Comparison of ENCODE assay signal across 8 cellular contexts in the genomic region with DNA sequence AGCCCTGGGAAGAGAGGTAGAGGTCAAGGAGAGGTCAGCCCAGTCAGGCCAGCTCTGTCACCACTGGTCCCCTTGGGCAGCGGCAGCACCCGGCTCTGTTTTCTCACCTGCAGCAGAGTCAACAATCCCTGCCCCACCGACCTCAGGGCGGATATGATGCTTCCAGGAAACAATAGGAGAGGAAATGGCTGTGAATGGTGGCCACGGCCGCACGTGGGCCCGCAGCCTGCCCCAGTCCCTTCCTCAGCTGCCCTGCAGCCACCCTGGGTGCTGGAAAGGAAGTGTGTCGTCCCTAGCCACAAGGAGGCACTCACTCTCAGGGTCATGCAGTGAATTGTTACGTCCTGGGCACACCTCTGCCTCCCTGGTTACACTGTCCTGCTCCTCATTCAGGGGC.
DNase-seq lines count a peak whose midpoint lies in the region; ATAC-seq and TF ChIP-seq lines count a peak whose summit lies in the region.

No MANE protein-coding gene starts in this region.

- peak; percentile 55 for DNase-seq in CD1c-positive myeloid dendritic cell (ENCODE audit: extremely low spot score)
- DNase-seq in activated CD4-positive, alpha-beta memory T cell treated with anti-CD3 and anti-CD28 coated beads, Interleukin-2, amount 10 ng/mL, durations not matched to agents 7 days and 5 days, result peak; percentile 79
- DNase-seq in iPS-NIHi11 (ENCODE audit: low spot score), result peak; percentile 36
- DNase-seq in G401 (ENCODE audit: low spot score), result no peak
- DNase-seq in NCI-H524 treated with DMSO at 0.1 percent for 48 hours (lab: John Stamatoyannopoulos, UW), result no peak
- no peak for DNase-seq in uterus
- no peak for DNase-seq in NCI-H2029 treated with DMSO at 0.1 percent for 48 hours (lab: John Stamatoyannopoulos, UW)

- intact Hi-C loops in uterus (cut with DNase I; ENCODE audit: low total_unique reads), result no loop called here

- H3K27ac ChIP-seq in uterus, result no peak overlapping the region

- H3K4me3 Mint-ChIP-seq in activated CD4-positive, alpha-beta memory T cell treated with anti-CD3 and anti-CD28 coated beads, Interleukin-2, amount 10 ng/mL, durations not matched to agents 7 days and 5 days, result peak overlapping the region; percentile 11

- no peak for TF ChIP-seq CTCF in uterus (IDR thresholded peaks at IDR 0.05)

- H3K9me3 ChIP-seq in uterus, result no peaks in the 10 kb centered on the region

- no peak for TF ChIP-seq POLR2A in uterus (IDR thresholded peaks at IDR 0.05)

- peak overlapping the region; percentile 80 for H3K27ac Mint-ChIP-seq in activated CD4-positive, alpha-beta memory T cell treated with anti-CD3 and anti-CD28 coated beads, Interleukin-2, amount 10 ng/mL, durations not matched to agents 7 days and 5 days

- H3K9me3 Mint-ChIP-seq in activated CD4-positive, alpha-beta memory T cell treated with anti-CD3 and anti-CD28 coated beads, Interleukin-2, amount 10 ng/mL, durations not matched to agents 7 days and 5 days, result no peaks in the 10 kb centered on the region

- no peaks in the 10 kb centered on the region for H3K36me3 ChIP-seq in uterus

- H3K27me3 Mint-ChIP-seq in activated CD4-positive, alpha-beta memory T cell treated with anti-CD3 and anti-CD28 coated beads, Interleukin-2, amount 10 ng/mL, durations not matched to agents 7 days and 5 days, result no peaks in the 10 kb centered on the region

- POLR2A ChIA-PET in activated CD4-positive, alpha-beta memory T cell treated with anti-CD3 and anti-CD28 coated beads, Interleukin-2, amount 10 ng/mL, durations not matched to agents 7 days and 5 days (lab: Charles Lee), result interaction anchor here (1.0 to 3.6 kb wide), 8 partner anchors 28 to 423 kb away, joined by 3 to 12 read pairs (median 5); a partner anchor contains a TSS

- H3K4me1 ChIP-seq in uterus, result no peaks in the 10 kb centered on the region

- peaks cover 67% of the 10 kb centered on the region for H3K4me1 Mint-ChIP-seq in activated CD4-positive, alpha-beta memory T cell treated with anti-CD3 and anti-CD28 coated beads, Interleukin-2, amount 10 ng/mL, durations not matched to agents 7 days and 5 days

- no peaks in the 10 kb centered on the region for H3K27me3 ChIP-seq in uterus

- H3K4me3 ChIP-seq in uterus, result no peak overlapping the region

- peak; percentile 27 for ATAC-seq in HG03060 (IDR thresholded peaks at IDR 0.05; ENCODE audit: low read depth, unreplicated experiment)

- H3K36me3 Mint-ChIP-seq in activated CD4-positive, alpha-beta memory T cell treated with anti-CD3 and anti-CD28 coated beads, Interleukin-2, amount 10 ng/mL, durations not matched to agents 7 days and 5 days (ENCODE audit: low read depth), result no peaks in the 10 kb centered on the region

- CTCF ChIA-PET in activated CD4-positive, alpha-beta memory T cell treated with anti-CD3 and anti-CD28 coated beads, Interleukin-2, amount 10 ng/mL, durations not matched to agents 7 days and 5 days (lab: Charles Lee), result interaction anchor here (0.8 to 2.6 kb wide), 7 partner anchors 8 to 152 kb away, joined by 3 to 5 read pairs (median 5); no protein-coding TSS in a partner anchor

- in situ Hi-C loops in G401 (cut with HindIII; ENCODE audit: low sequenced_read_pairs), result no loop called here

Comparison
In these comparisons a context has a peak if more than half of its experiments do, and no peak if none do; other contexts are left out.
1. DNase-seq: peak in CD1c-positive myeloid dendritic cell (single experiment), activated CD4-positive, alpha-beta memory T cell treated with anti-CD3 and anti-CD28 coated beads, Interleukin-2, amount 10 ng/mL, durations not matched to agents 7 days and 5 days (single experiment) and iPS-NIHi11 (single experiment); none in G401 (single experiment), NCI-H524 treated with DMSO at 0.1 percent for 48 hours (single experiment), uterus (0 of 2) and NCI-H2029 treated with DMSO at 0.1 percent for 48 hours (single experiment).